9 cellular contexts compared by ENCODE assay signal in the genomic region with DNA sequence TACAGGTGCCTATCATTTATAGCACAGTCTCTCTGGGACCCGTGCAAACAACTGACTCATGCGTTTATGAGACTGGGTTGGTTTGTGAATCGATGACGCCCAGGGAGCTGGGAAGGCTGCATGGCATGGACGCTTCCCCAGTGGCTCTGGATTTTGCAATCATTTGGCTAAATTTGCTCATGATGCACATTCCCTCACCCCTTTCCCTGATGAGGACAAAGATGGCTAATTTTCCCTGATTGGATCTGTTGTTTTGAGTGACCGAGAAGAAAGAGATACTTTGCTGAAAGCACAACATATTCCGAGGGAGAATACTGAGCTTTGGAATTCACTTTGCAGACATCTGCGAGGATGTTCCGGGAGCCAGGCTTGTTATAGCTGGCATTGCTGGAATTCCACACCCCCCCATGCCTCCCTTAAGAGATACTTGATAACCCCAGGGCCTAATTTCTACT. TPM values are rescaled to one million over a fixed set of nuclear protein-coding genes. Genes with fewer than 3 reads are reported as not detected.
DNase-seq lines count a peak whose midpoint lies in the region; ATAC-seq and TF ChIP-seq lines count a peak whose summit lies in the region.
"Had no signal": no experiment of that assay in that cellular context is flagged by ENCODE, and none has a peak within 500 bp of the region (broad histone marks: within the 10 kb centered on the region; RNA-seq: fewer than 3 reads in every experiment).

No MANE protein-coding gene starts in this region.

- H3K4me1 Mint-ChIP-seq in chondrocyte (ENCODE audit: low read depth) (peaks cover 62% of the 10 kb centered on the region), type B pancreatic cell (ENCODE audit: unreplicated experiment) (peaks cover 44% of the 10 kb centered on the region)
- H3K4me1 Mint-ChIP-seq: naive thymus-derived CD8-positive, alpha-beta T cell had no signal

- H3K9me3 Mint-ChIP-seq in chondrocyte (ENCODE audit: low read depth) (no peaks in the 10 kb centered on the region), type B pancreatic cell (peaks cover 5% of the 10 kb centered on the region)

- H3K27me3 Mint-ChIP-seq in chondrocyte (ENCODE audit: low read depth): no peaks in the 10 kb centered on the region
- no peaks in the 10 kb centered on the region for H3K27me3 Mint-ChIP-seq in type B pancreatic cell

- peak overlapping the region; percentile 60 for H3K4me3 Mint-ChIP-seq in chondrocyte (ENCODE audit: unreplicated experiment)
- H3K4me3 Mint-ChIP-seq in type B pancreatic cell: no peak overlapping the region
- H3K4me3 Mint-ChIP-seq: naive thymus-derived CD8-positive, alpha-beta T cell had no signal

- DNase-seq in HuH-7 (ENCODE audit: low spot score) (peak; percentile 55), chondrocyte (ENCODE audit: low spot score) (no peak), left colon (peak; percentile 41 to 43), type B pancreatic cell (ENCODE audit: extremely low spot score, unreplicated experiment) (no peak), NCI-H524 treated with DMSO at 0.1 percent for 48 hours (lab: John Stamatoyannopoulos, UW) (no peak)
- no peak for DNase-seq in activated naive CD4-positive, alpha-beta T cell treated with Interleukin-2 at 50 U/mL for 16 hours
- DNase-seq: naive thymus-derived CD8-positive, alpha-beta T cell had no signal

- no peak for TF ChIP-seq CTCF in chondrocyte (IDR thresholded peaks at IDR 0.05)
- TF ChIP-seq CTCF in type B pancreatic cell (conservative IDR thresholded peaks at IDR 0.05): no peak

- intact Hi-C loops in left colon (cut with DNase I, micrococcal nuclease): no loop called here

- H3K36me3 Mint-ChIP-seq in chondrocyte (ENCODE audit: low read depth) (peaks cover 1% of the 10 kb centered on the region), type B pancreatic cell (peaks cover 5% of the 10 kb centered on the region)
- H3K36me3 Mint-ChIP-seq: naive thymus-derived CD8-positive, alpha-beta T cell had no signal

- peak; percentile 95 for ATAC-seq in left colon
- no peak for ATAC-seq in GM19455 (IDR thresholded peaks at IDR 0.05; ENCODE audit: unreplicated experiment)
- ATAC-seq in HG02642 (IDR thresholded peaks at IDR 0.05; ENCODE audit: poor library complexity, unreplicated experiment): no peak
- ATAC-seq: naive thymus-derived CD8-positive, alpha-beta T cell had no signal

- peak overlapping the region; percentile 86 for H3K27ac Mint-ChIP-seq in chondrocyte (ENCODE audit: unreplicated experiment)
- H3K27ac Mint-ChIP-seq in type B pancreatic cell: peak overlapping the region; percentile 34
- H3K27ac Mint-ChIP-seq: naive thymus-derived CD8-positive, alpha-beta T cell had no signal

RNA-seq across cellular contexts. Expression of gene CGNL1, which starts 51.1 kb away (rescaled TPM):
- total RNA-seq in chondrocyte (4.6 to 7.2 TPM (median 7.1 TPM) in 3 replicates), left colon (1 to 10 TPM; 2.8 to 4.1 TPM), type B pancreatic cell (ENCODE audit: low replicate concordance) (11.8 and 16.9 TPM in 2 replicates)
- total RNA-seq: naive thymus-derived CD8-positive, alpha-beta T cell had no signal

Comparison
In these comparisons a context has a peak if more than half of its experiments do, and no peak if none do; other contexts are left out.
1. DNase-seq: peak in HuH-7 (single experiment) and left colon (2 of 2); none in chondrocyte (single experiment), type B pancreatic cell (single experiment), activated naive CD4-positive, alpha-beta T cell treated with Interleukin-2 at 50 U/mL for 16 hours (single experiment) and NCI-H524 treated with DMSO at 0.1 percent for 48 hours (single experiment).